ENCODE assay signal across 1 cellular context in genomic region chrX:3713937-3714434, GRCh38.
TF ChIP-seq lines count a peak whose summit lies in the region.

No MANE protein-coding gene starts in this region.

TF ChIP-seq in SK-N-SH treated with all-trans-retinoic acid at 6 μM for 48 hours, 23 proteins besides CTCF, POLR2A, EP300 and RAD21 (continued from another document):
- TF ChIP-seq BACH2 (CRISPR knock-in tag; IDR thresholded peaks at IDR 0.05; ENCODE audit: borderline replicate concordance): no peak
- no peak for TF ChIP-seq ESRRG (CRISPR knock-in tag; IDR thresholded peaks at IDR 0.05)
- TF ChIP-seq ISL1 (CRISPR knock-in tag; IDR thresholded peaks at IDR 0.05): no peak
- TF ChIP-seq OSR1 (CRISPR knock-in tag; IDR thresholded peaks at IDR 0.05): no peak
- TF ChIP-seq, protein P1, sequence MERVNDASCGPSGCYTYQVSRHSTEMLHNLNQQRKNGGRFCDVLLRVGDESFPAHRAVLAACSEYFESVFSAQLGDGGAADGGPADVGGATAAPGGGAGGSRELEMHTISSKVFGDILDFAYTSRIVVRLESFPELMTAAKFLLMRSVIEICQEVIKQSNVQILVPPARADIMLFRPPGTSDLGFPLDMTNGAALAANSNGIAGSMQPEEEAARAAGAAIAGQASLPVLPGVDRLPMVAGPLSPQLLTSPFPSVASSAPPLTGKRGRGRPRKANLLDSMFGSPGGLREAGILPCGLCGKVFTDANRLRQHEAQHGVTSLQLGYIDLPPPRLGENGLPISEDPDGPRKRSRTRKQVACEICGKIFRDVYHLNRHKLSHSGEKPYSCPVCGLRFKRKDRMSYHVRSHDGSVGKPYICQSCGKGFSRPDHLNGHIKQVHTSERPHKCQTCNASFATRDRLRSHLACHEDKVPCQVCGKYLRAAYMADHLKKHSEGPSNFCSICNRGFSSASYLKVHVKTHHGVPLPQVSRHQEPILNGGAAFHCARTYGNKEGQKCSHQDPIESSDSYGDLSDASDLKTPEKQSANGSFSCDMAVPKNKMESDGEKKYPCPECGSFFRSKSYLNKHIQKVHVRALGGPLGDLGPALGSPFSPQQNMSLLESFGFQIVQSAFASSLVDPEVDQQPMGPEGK (CRISPR knock-in tag; IDR thresholded peaks at IDR 0.05; ENCODE audit: borderline replicate concordance): no peak
